1 cellular context compared by ENCODE assay signal in genomic region chr18:3057526-3057925, GRCh38.
TF ChIP-seq lines count a peak whose summit lies in the region.

No MANE protein-coding gene starts in this region.

TF ChIP-seq in H1, 55 proteins besides CTCF, POLR2A, EP300 and RAD21 (continued from another document):
- no peak for TF ChIP-seq KDM4A (IDR thresholded peaks at IDR 0.05; ENCODE audit: low read depth, low read length, severe bottlenecking)
- no peak for TF ChIP-seq CBX8 (IDR thresholded peaks at IDR 0.05; ENCODE audit: borderline replicate concordance, low read depth, low read length)
- TF ChIP-seq E2F6 (IDR thresholded peaks at IDR 0.05): no peak
- no peak for TF ChIP-seq FOSL1 (IDR thresholded peaks at IDR 0.05; ENCODE audit: insufficient read depth, low read depth, low read length)
- no peak for TF ChIP-seq CTBP2 (IDR thresholded peaks at IDR 0.05; ENCODE audit: borderline replicate concordance, insufficient read depth, insufficient read length, low read length)
- no peak for TF ChIP-seq EGR1 (IDR thresholded peaks at IDR 0.05; ENCODE audit: borderline replicate concordance, low read depth, low read length)
